In genomic region chrX:131677655-131678628, GRCh38 we compare ENCODE assay signal across 8 cellular contexts.
A peak's percentile ranks its signal among the peaks of the same experiment; 100 is the strongest.
DNase-seq lines count a peak whose midpoint lies in the region; ATAC-seq and TF ChIP-seq lines count a peak whose summit lies in the region.

No MANE protein-coding gene starts in this region.

- H3K27me3 ChIP-seq in upper lobe of left lung, result no peaks in the 10 kb centered on the region

- no peak for TF ChIP-seq EP300 in upper lobe of left lung (IDR thresholded peaks at IDR 0.05)

- POLR2A ChIA-PET in WTC11 (lab: Charles Lee), result no interaction called here
- POLR2A ChIA-PET in naive thymus-derived CD8-positive, alpha-beta T cell (lab: Charles Lee), result no interaction called here

- no peak for TF ChIP-seq POLR2A in upper lobe of left lung (IDR thresholded peaks at IDR 0.05)

- CTCF ChIA-PET in WTC11 (lab: Charles Lee), result interaction anchor here (0.7 to 1.2 kb wide), 2 partner anchors 164 to 704 kb away, joined by 3 to 22 read pairs; no protein-coding TSS in a partner anchor

- no peaks in the 10 kb centered on the region for H3K36me3 ChIP-seq in upper lobe of left lung

- WGBS in upper lobe of left lung, 2 donors, result 40% methylated on average over 18 of the region's 20 CpGs; no CpG with 5 or more reads in 1 of the 2 donors

- H3K4me1 ChIP-seq in upper lobe of left lung, result no peaks in the 10 kb centered on the region

- no peak overlapping the region for H3K4me3 Mint-ChIP-seq in WTC11
- no peak overlapping the region for H3K4me3 Mint-ChIP-seq in naive thymus-derived CD8-positive, alpha-beta T cell

- H3K36me3 Mint-ChIP-seq in WTC11, result no peaks in the 10 kb centered on the region
- no peaks in the 10 kb centered on the region for H3K36me3 Mint-ChIP-seq in naive thymus-derived CD8-positive, alpha-beta T cell

- no peak overlapping the region for H3K4me3 ChIP-seq in upper lobe of left lung

- no peak overlapping the region for H3K27ac Mint-ChIP-seq in WTC11
- no peak overlapping the region for H3K27ac Mint-ChIP-seq in naive thymus-derived CD8-positive, alpha-beta T cell

- H3K9me3 ChIP-seq in upper lobe of left lung, result no peaks in the 10 kb centered on the region

- ATAC-seq in GM21576 (IDR thresholded peaks at IDR 0.05; ENCODE audit: unreplicated experiment), result peak; percentile 81
- ATAC-seq in WTC11, result peak; percentile 84
- ATAC-seq in naive thymus-derived CD8-positive, alpha-beta T cell, result no peak
- ATAC-seq in upper lobe of left lung (ENCODE audit: low FRiP score in 2 of 2), result peak in 1 of 2 donors; percentile 60

- no peaks in the 10 kb centered on the region for H3K27me3 Mint-ChIP-seq in WTC11 (ENCODE audit: low read depth)
- H3K27me3 Mint-ChIP-seq in naive thymus-derived CD8-positive, alpha-beta T cell, result no peaks in the 10 kb centered on the region

- no peaks in the 10 kb centered on the region for H3K4me1 Mint-ChIP-seq in WTC11
- H3K4me1 Mint-ChIP-seq in naive thymus-derived CD8-positive, alpha-beta T cell, result peaks cover 0 to 2% (median 0%) of the 10 kb centered on the region in 4 donors

- peak; percentile 67 for TF ChIP-seq CTCF in LNCAP (IDR thresholded peaks at IDR 0.05)
- TF ChIP-seq CTCF in WTC11 (IDR thresholded peaks at IDR 0.05), result peak; percentile 58
- TF ChIP-seq CTCF in upper lobe of left lung (IDR thresholded peaks at IDR 0.05), result peak; percentile 20 to 71 (median 42)

- DNase-seq in NCI-H1694 treated with DMSO at 0.1 percent for 48 hours (lab: John Stamatoyannopoulos, UW) (peak; percentile 7), NCI-H1694 (lab: John Stamatoyannopoulos, UW) (no peak), WTC11 (ENCODE audit: low spot score) (peak; percentile 65), dermis blood vessel endothelial cell (peak; percentile 53), upper lobe of left lung (peak; percentile 17 to 36)
- peak in 9 of 10 donors; percentile 1 to 61 (median 25) for DNase-seq in naive thymus-derived CD8-positive, alpha-beta T cell

- H3K9me3 Mint-ChIP-seq in WTC11, result no peaks in the 10 kb centered on the region
- no peaks in the 10 kb centered on the region for H3K9me3 Mint-ChIP-seq in naive thymus-derived CD8-positive, alpha-beta T cell

- H3K27ac ChIP-seq in upper lobe of left lung, result no peak overlapping the region

TF ChIP-seq in WTC11, 78 proteins besides CTCF, POLR2A, EP300 and RAD21:
- TF ChIP-seq TEAD4 (CRISPR knock-in tag; IDR thresholded peaks at IDR 0.05), result no peak
- TF ChIP-seq ARID4B (CRISPR knock-in tag; IDR thresholded peaks at IDR 0.05; ENCODE audit: borderline replicate concordance), result no peak
- no peak for TF ChIP-seq JUN (CRISPR knock-in tag; IDR thresholded peaks at IDR 0.05)
- no peak for TF ChIP-seq ATF6 (CRISPR knock-in tag; IDR thresholded peaks at IDR 0.05)
TF ChIP-seq in WTC11: peak in this region for 0.

Comparison
In these comparisons a context has a peak if more than half of its experiments do, and no peak if none do; other contexts are left out.
1. ATAC-seq: peak in GM21576 (single experiment) and WTC11 (single experiment); none in naive thymus-derived CD8-positive, alpha-beta T cell (0 of 2).
2. Peak in every context shown above with its lines, with median percentiles within 50 percentile points of each other: CTCF ChIP-seq.